In the genomic region with DNA sequence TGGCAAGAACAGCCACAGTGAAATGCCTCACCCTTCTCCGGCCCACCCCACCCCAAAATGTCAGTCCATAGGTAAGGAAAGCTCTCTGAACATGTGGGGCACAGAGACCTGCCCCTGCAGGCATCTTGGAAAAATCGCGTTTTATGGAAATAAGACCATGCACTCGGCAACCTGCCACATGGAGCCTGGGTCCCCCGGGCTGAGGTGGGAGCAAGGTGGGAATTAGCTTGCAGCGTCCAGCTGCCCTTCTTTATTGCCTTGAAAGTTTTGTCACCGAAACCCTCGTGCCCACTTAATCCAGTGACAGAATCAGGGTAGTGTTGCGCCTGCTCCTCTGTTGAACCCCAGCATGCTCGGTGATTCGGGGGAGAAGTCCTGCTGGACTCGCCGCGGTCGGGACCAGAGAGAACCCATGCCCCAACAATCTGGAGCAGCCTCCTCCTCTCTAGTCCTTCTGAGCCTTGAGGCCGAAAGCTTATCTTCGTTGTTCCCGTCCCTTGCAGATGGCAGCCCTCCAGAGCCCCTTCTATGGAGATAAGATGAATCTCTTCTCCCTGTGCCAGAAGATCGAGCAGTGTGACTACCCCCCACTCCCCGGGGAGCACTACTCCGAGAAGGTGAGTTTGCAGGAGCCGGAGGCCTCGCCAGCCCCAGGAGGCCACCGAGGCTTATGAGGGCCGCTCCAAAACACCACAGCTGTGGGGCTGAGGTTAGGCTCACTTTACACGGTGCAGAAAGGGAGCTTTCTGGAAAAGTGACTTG, we compare ENCODE assay signal across 27 cellular contexts.
DNase-seq lines count a peak whose midpoint lies in the region; ATAC-seq and TF ChIP-seq lines count a peak whose summit lies in the region.
"Had no signal": no experiment of that assay in that cellular context is flagged by ENCODE, and none has a peak within 500 bp of the region (broad histone marks: within the 10 kb centered on the region; RNA-seq: fewer than 3 reads in every experiment).

No MANE protein-coding gene starts in this region.

- intact Hi-C loops in Right ventricle myocardium superior (cut with DNase I) = no loop called here
- intact Hi-C loops in lower lobe of right lung (cut with DNase I) = no loop called here

- H3K27me3 ChIP-seq in right atrium auricular region (no peaks in the 10 kb centered on the region), lower lobe of right lung (ENCODE audit: low read depth) (no peaks in the 10 kb centered on the region)
- H3K27me3 ChIP-seq: adrenal gland; BLaER1 treated with 17β-estradiol and CSF1 and Interleukin-3, amounts not matched to agents 10 nM and 100 nM; brain microvascular endothelial cell; esophagus muscularis mucosa; gastroesophageal sphincter had no signal

- peak; percentile 30 for DNase-seq in Right ventricle myocardium superior
- no peak for DNase-seq in right atrium auricular region (ENCODE audit: low spot score)
- no peak for DNase-seq in RWPE1 (ENCODE audit: low spot score)
- DNase-seq in lower lobe of right lung = peak; percentile 18
- DNase-seq in stimulated activated naive B cell treated with anti-CD40 and anti-IgM and Interleukin-4, amounts not matched to agents 10 μg/mL and 1 μg/mL and 100 μg/mL, for 72 hours = no peak
- no peak for DNase-seq in hippocampal formation (lab: John Stamatoyannopoulos, UW)
- DNase-seq in pons (ENCODE audit: low spot score) = no peak
- DNase-seq: activated CD4-positive, alpha-beta memory T cell treated with anti-CD3 and anti-CD28 coated beads for 36 hours; brain microvascular endothelial cell; COR-L47; DND-41; effector memory CD4-positive, alpha-beta T cell; islet precursor cell; NCI-H1092; NCI-H187 treated with DMSO at 0.1 percent for 48 hours; NCI-H2227 treated with DMSO at 0.1 percent for 48 hours; occipital lobe; RPMI8226; stimulated activated CD4-positive, alpha-beta T cell treated with anti-CD3 and anti-CD28 coated beads, Interleukin-4, amount 100 ng/mL, for 1 hour; stimulated activated naive CD4-positive, alpha-beta T cell had no signal

- no peak overlapping the region for H3K4me3 Mint-ChIP-seq in stimulated activated naive B cell treated with anti-CD40 and anti-IgM and Interleukin-4, amounts not matched to agents 10 μg/mL and 1 μg/mL and 100 μg/mL, for 72 hours
- H3K4me3 Mint-ChIP-seq: activated CD4-positive, alpha-beta memory T cell treated with anti-CD3 and anti-CD28 coated beads for 36 hours; WTC11 had no signal

- H3K36me3 ChIP-seq in right atrium auricular region = peaks cover 47% of the 10 kb centered on the region
- H3K36me3 ChIP-seq in lower lobe of right lung = peaks cover 96% of the 10 kb centered on the region

- POLR2A ChIA-PET in RWPE1 (lab: Yijun Ruan, JAX; ENCODE audit: low non-redundant PET) = no interaction called here

- H3K4me1 ChIP-seq in right atrium auricular region (peaks cover 0 to 17% of the 10 kb centered on the region in 2 donors), lower lobe of right lung (peaks cover 12% of the 10 kb centered on the region)
- H3K4me1 ChIP-seq: HAP-1 had no signal

- TF ChIP-seq CTCF in right atrium auricular region (IDR thresholded peaks at IDR 0.05) = no peak
- TF ChIP-seq CTCF in RWPE1 (conservative IDR thresholded peaks at IDR 0.05; ENCODE audit: low read depth) = no peak
- no peak for TF ChIP-seq CTCF in lower lobe of right lung (IDR thresholded peaks at IDR 0.05)

- H3K9me3 Mint-ChIP-seq in stimulated activated naive B cell treated with anti-CD40 and anti-IgM and Interleukin-4, amounts not matched to agents 10 μg/mL and 1 μg/mL and 100 μg/mL, for 72 hours = no peaks in the 10 kb centered on the region
- H3K9me3 Mint-ChIP-seq: activated CD4-positive, alpha-beta memory T cell treated with anti-CD3 and anti-CD28 coated beads for 36 hours; WTC11 had no signal

- no peak overlapping the region for H3K27ac ChIP-seq in right atrium auricular region
- H3K27ac ChIP-seq in RWPE1 = peak overlapping the region; percentile 90
- no peak overlapping the region for H3K27ac ChIP-seq in lower lobe of right lung
- H3K27ac ChIP-seq: adrenal gland; BLaER1 treated with 17β-estradiol and CSF1 and Interleukin-3, amounts not matched to agents 10 nM and 100 nM; brain microvascular endothelial cell; esophagus muscularis mucosa; gastroesophageal sphincter had no signal

- ATAC-seq in Right ventricle myocardium superior (ENCODE audit: poor library complexity) (no peak), lower lobe of right lung (no peak)
- no peak for ATAC-seq in stimulated activated naive B cell treated with anti-CD40 and anti-IgM and Interleukin-4, amounts not matched to agents 10 μg/mL and 1 μg/mL and 100 μg/mL, for 72 hours (replicated peaks)
- no peak for ATAC-seq in activated CD4-positive, CD25-positive, alpha-beta regulatory T cell treated with anti-CD3 and anti-CD28 coated beads, Interleukin-2, amount 50 U/mL, for 24 hours
- ATAC-seq: gastroesophageal sphincter, WTC11 had no signal

- CTCF ChIA-PET in RWPE1 (lab: Yijun Ruan, JAX) = interaction anchor here (0.6 kb wide), 4 partner anchors 25 to 220 kb away, joined by 3 to 5 read pairs (median 4); no protein-coding TSS in a partner anchor

- H3K9me3 ChIP-seq in right atrium auricular region (no peaks in the 10 kb centered on the region), lower lobe of right lung (no peaks in the 10 kb centered on the region)
- H3K9me3 ChIP-seq: adrenal gland; BLaER1 treated with 17β-estradiol and CSF1 and Interleukin-3, amounts not matched to agents 10 nM and 100 nM; esophagus muscularis mucosa; gastroesophageal sphincter; HAP-1 had no signal

- H3K36me3 Mint-ChIP-seq in stimulated activated naive B cell treated with anti-CD40 and anti-IgM and Interleukin-4, amounts not matched to agents 10 μg/mL and 1 μg/mL and 100 μg/mL, for 72 hours = peaks cover 36 to 52% of the 10 kb centered on the region in 2 donors

- no peaks in the 10 kb centered on the region for H3K27me3 Mint-ChIP-seq in stimulated activated naive B cell treated with anti-CD40 and anti-IgM and Interleukin-4, amounts not matched to agents 10 μg/mL and 1 μg/mL and 100 μg/mL, for 72 hours
- H3K27me3 Mint-ChIP-seq: activated CD4-positive, alpha-beta memory T cell treated with anti-CD3 and anti-CD28 coated beads for 36 hours had no signal

- H3K27ac Mint-ChIP-seq in stimulated activated naive B cell treated with anti-CD40 and anti-IgM and Interleukin-4, amounts not matched to agents 10 μg/mL and 1 μg/mL and 100 μg/mL, for 72 hours = peak overlapping the region; percentile 73
- H3K27ac Mint-ChIP-seq: activated CD4-positive, alpha-beta memory T cell treated with anti-CD3 and anti-CD28 coated beads for 36 hours had no signal

- peaks cover 0 to 5% of the 10 kb centered on the region in 2 donors for H3K4me1 Mint-ChIP-seq in stimulated activated naive B cell treated with anti-CD40 and anti-IgM and Interleukin-4, amounts not matched to agents 10 μg/mL and 1 μg/mL and 100 μg/mL, for 72 hours

- no peak overlapping the region for H3K4me3 ChIP-seq in right atrium auricular region
- H3K4me3 ChIP-seq in lower lobe of right lung = no peak overlapping the region
- H3K4me3 ChIP-seq: adrenal gland; BLaER1 treated with 17β-estradiol and CSF1 and Interleukin-3, amounts not matched to agents 10 nM and 100 nM; esophagus muscularis mucosa; gastroesophageal sphincter; HAP-1 had no signal

Comparison
In these comparisons a context has a peak if more than half of its experiments do, and no peak if none do; other contexts are left out.
1. DNase-seq: peak in Right ventricle myocardium superior (single experiment) and lower lobe of right lung (single experiment); none in right atrium auricular region (single experiment), RWPE1 (single experiment), stimulated activated naive B cell treated with anti-CD40 and anti-IgM and Interleukin-4, amounts not matched to agents 10 μg/mL and 1 μg/mL and 100 μg/mL, for 72 hours (single experiment), hippocampal formation (0 of 2) and pons (single experiment).